Comparison of ENCODE assay signal across 16 cellular contexts in the genomic region with DNA sequence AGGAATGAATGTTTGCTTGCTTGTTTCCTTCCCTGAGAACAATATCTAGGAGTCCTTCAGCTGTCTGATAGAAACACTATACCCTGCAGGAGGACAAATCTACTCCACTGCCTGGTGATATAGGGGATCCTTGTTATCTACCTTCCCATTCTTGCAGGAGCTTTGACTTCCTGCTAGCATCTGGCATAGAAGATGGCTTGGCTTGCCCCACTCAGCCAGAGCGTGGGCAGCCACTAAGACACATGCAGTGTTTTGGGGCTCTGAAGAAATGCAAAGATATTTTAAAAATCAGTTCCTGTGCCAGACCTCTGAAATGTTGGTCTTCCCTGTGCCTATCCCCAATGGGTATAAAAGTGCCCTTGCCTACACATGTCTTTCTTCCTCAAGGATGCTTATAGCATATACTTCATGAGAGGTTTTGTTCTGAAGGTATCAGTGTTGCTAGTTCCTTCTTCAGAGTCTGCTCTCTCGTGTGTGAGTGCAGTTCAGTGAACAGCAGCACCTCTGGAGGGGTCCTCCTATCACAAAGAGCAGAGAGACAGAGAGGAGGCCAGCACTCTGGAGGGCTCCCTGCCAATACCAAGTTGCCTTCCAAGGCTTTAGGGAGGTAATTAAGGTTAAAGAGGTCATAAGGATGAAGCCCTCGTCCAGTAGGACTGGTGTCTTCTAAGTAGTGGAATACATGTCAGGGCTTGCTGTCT.
"Had no signal": no experiment of that assay in that cellular context is flagged by ENCODE, and none has a peak within 500 bp of the region (broad histone marks: within the 10 kb centered on the region; RNA-seq: fewer than 3 reads in every experiment).

No MANE protein-coding gene starts in this region.

- H3K36me3 Mint-ChIP-seq: naive B cell had no signal

- DNase-seq: activated CD4-positive, alpha-beta T cell treated with anti-CD3 and anti-CD28 coated beads, Interleukin-2, amount 10 ng/mL, durations not matched to agents 24 days and 14 days; activated CD8-positive, alpha-beta T cell treated with anti-CD3 and anti-CD28 coated beads for 36 hours; activated naive CD4-positive, alpha-beta T cell treated with anti-CD3 and anti-CD28 coated beads for 36 hours; activated T-cell treated with anti-CD3 and anti-CD28 coated beads, Interleukin-2, amount 50 U/mL, for 4 hours; aorta; brain microvascular endothelial cell; left lung; mammary epithelial cell; naive B cell; stimulated activated CD8-positive, alpha-beta memory T cell treated with anti-CD3 and anti-CD28 coated beads, Interleukin-4, amount 100 ng/mL, for 48 hours; stomach; T1000; trophoblast cell had no signal

- H3K4me3 Mint-ChIP-seq: activated CD4-positive, alpha-beta T cell treated with anti-CD3 and anti-CD28 coated beads, Interleukin-2, amount 10 ng/mL, durations not matched to agents 24 days and 14 days; activated CD8-positive, alpha-beta T cell treated with anti-CD3 and anti-CD28 coated beads for 36 hours; activated naive CD4-positive, alpha-beta T cell treated with anti-CD3 and anti-CD28 coated beads for 36 hours; activated T-cell treated with anti-CD3 and anti-CD28 coated beads, Interleukin-2, amount 50 U/mL, for 4 hours; naive B cell had no signal

- H3K4me1 ChIP-seq: left lung, parathyroid adenoma, vagina had no signal

- H3K4me3 ChIP-seq: coronary artery, left lung, stomach, vagina had no signal

- H3K27me3 ChIP-seq: brain microvascular endothelial cell, left lung, stomach, vagina had no signal

- ATAC-seq: activated CD8-positive, alpha-beta T cell treated with anti-CD3 and anti-CD28 coated beads for 36 hours; activated T-cell treated with anti-CD3 and anti-CD28 coated beads, Interleukin-2, amount 50 U/mL, for 4 hours; left lung had no signal

- H3K36me3 ChIP-seq: brain microvascular endothelial cell, left lung, stomach, vagina had no signal

- H3K9me3 ChIP-seq: left lung, stomach, vagina had no signal

- H3K27ac Mint-ChIP-seq: activated CD4-positive, alpha-beta T cell treated with anti-CD3 and anti-CD28 coated beads, Interleukin-2, amount 10 ng/mL, durations not matched to agents 24 days and 14 days; activated CD8-positive, alpha-beta T cell treated with anti-CD3 and anti-CD28 coated beads for 36 hours; activated naive CD4-positive, alpha-beta T cell treated with anti-CD3 and anti-CD28 coated beads for 36 hours; naive B cell had no signal

- H3K9me3 Mint-ChIP-seq: activated CD4-positive, alpha-beta T cell treated with anti-CD3 and anti-CD28 coated beads, Interleukin-2, amount 10 ng/mL, durations not matched to agents 24 days and 14 days; activated CD8-positive, alpha-beta T cell treated with anti-CD3 and anti-CD28 coated beads for 36 hours; activated naive CD4-positive, alpha-beta T cell treated with anti-CD3 and anti-CD28 coated beads for 36 hours; activated T-cell treated with anti-CD3 and anti-CD28 coated beads, Interleukin-2, amount 50 U/mL, for 4 hours; naive B cell had no signal

- H3K27ac ChIP-seq: brain microvascular endothelial cell, coronary artery, left lung, parathyroid adenoma, stomach, vagina had no signal

- H3K4me1 Mint-ChIP-seq: activated CD4-positive, alpha-beta T cell treated with anti-CD3 and anti-CD28 coated beads, Interleukin-2, amount 10 ng/mL, durations not matched to agents 24 days and 14 days; naive B cell had no signal

- H3K27me3 Mint-ChIP-seq: activated CD4-positive, alpha-beta T cell treated with anti-CD3 and anti-CD28 coated beads, Interleukin-2, amount 10 ng/mL, durations not matched to agents 24 days and 14 days had no signal
